10 cellular contexts compared by ENCODE assay signal in the genomic region with DNA sequence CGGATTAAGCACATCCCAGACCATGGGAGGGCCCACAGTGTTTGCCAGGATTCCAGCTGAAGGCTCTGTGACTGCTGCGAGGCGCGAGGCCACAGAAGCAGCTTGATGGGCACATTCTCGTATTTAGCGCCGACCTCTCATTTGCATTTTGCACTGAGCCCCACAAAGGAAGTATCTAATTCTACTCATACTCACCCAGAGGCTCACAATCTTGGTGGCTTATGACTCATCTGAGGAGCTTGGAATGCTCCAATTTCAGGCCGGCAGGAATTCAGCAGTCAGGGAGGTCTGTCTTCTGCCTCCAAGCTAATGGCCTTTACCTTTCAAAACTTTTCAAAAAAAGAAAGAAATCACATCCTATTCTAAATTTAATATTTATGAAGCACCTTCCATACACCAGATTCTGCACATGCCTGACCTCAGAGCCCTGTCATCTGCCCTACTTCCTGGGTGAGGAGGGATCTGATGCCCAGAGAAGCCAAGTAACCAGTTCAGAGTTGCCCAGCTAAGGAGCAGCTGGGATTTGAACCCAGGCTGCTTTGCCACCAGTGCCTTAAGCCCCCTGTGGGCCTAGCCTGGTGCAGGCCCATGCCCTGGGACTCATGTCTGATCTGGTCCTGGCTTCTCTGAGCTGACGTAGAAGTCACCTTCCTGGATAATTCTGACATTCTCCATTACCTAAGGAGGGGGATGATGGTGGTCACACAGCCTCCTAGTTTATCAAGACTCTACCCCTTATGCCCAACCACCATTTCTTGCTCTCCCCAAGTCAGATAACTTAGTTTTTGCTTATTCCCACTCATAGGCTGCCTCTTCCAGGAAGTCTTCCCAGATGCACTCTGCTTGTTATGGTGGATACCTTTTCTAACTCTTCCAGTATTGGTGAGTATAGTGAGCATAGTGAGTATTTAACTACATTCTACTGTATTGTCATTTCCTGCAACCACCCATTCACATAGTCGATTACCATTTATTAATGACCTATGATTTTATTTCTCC.
DNase-seq lines count a peak whose midpoint lies in the region; ATAC-seq and TF ChIP-seq lines count a peak whose summit lies in the region.
"Had no signal": no experiment of that assay in that cellular context is flagged by ENCODE, and none has a peak within 500 bp of the region (broad histone marks: within the 10 kb centered on the region; RNA-seq: fewer than 3 reads in every experiment).

No MANE protein-coding gene starts in this region.

- H3K27ac ChIP-seq in esophagus squamous epithelium, result no peak overlapping the region
- H3K27ac ChIP-seq: BLaER1, thyroid gland had no signal

- ATAC-seq in GM21390 (IDR thresholded peaks at IDR 0.05; ENCODE audit: unreplicated experiment), result no peak

- H3K4me3 ChIP-seq in foreskin fibroblast (ENCODE audit: low read depth in 1 of 2, low read length in 2 of 2), result no peak overlapping the region
- no peak overlapping the region for H3K4me3 ChIP-seq in esophagus squamous epithelium
- H3K4me3 ChIP-seq: BLaER1, thyroid gland had no signal

- TF ChIP-seq POLR2A in esophagus squamous epithelium (IDR thresholded peaks at IDR 0.05), result no peak

- no peaks in the 10 kb centered on the region for H3K9me3 ChIP-seq in esophagus squamous epithelium
- H3K9me3 ChIP-seq: BLaER1, thyroid gland had no signal

- no peak for TF ChIP-seq CTCF in foreskin fibroblast (IDR thresholded peaks at IDR 0.05; ENCODE audit: low read depth, low read length)
- no peak for TF ChIP-seq CTCF in esophagus squamous epithelium (IDR thresholded peaks at IDR 0.05)

- DNase-seq in NCI-H2227 (lab: John Stamatoyannopoulos, UW; ENCODE audit: unreplicated experiment), result peak; percentile 20
- no peak for DNase-seq in NCI-H2227 treated with DMSO at 0.1 percent for 48 hours (lab: John Stamatoyannopoulos, UW)
- DNase-seq in SK-MEL-5 (ENCODE audit: low read depth, low spot score), result peak; percentile 34
- peak; percentile 71 to 83 for DNase-seq in foreskin fibroblast
- DNase-seq in superior temporal gyrus (ENCODE audit: extremely low spot score), result peak; percentile 26
- DNase-seq in esophagus squamous epithelium (lab: John Stamatoyannopoulos, UW), result no peak
- no peak for DNase-seq in NCI-H69 (lab: John Stamatoyannopoulos, UW)
- DNase-seq: thyroid gland had no signal

- peaks cover 0 to 79% (median 2%) of the 10 kb centered on the region in 4 donors for H3K27me3 ChIP-seq in esophagus squamous epithelium
- H3K27me3 ChIP-seq: BLaER1, thyroid gland had no signal

- H3K36me3 ChIP-seq in esophagus squamous epithelium, result no peaks in the 10 kb centered on the region
- H3K36me3 ChIP-seq: BLaER1, thyroid gland had no signal

- no peaks in the 10 kb centered on the region for H3K4me1 ChIP-seq in esophagus squamous epithelium
- H3K4me1 ChIP-seq: thyroid gland had no signal

- in situ Hi-C loops in SK-MEL-5 (cut with HindIII; ENCODE audit: low pct_unique_long_range_greater_than_20kb, low sequenced_read_pairs), result no loop called here

- intact Hi-C loops in esophagus squamous epithelium (cut with DNase I), result no loop called here

- 24 to 29% methylated on average over 9 to 10 of the region's 10 CpGs for WGBS in esophagus squamous epithelium, 2 donors

Comparison
In these comparisons a context has a peak if more than half of its experiments do, and no peak if none do; other contexts are left out.
1. DNase-seq: peak in NCI-H2227 (single experiment), SK-MEL-5 (single experiment), foreskin fibroblast (2 of 2) and superior temporal gyrus (single experiment); none in NCI-H2227 treated with DMSO at 0.1 percent for 48 hours (single experiment), esophagus squamous epithelium (single experiment) and NCI-H69 (single experiment).